ENCODE assay signal across 35 cellular contexts in the genomic region with DNA sequence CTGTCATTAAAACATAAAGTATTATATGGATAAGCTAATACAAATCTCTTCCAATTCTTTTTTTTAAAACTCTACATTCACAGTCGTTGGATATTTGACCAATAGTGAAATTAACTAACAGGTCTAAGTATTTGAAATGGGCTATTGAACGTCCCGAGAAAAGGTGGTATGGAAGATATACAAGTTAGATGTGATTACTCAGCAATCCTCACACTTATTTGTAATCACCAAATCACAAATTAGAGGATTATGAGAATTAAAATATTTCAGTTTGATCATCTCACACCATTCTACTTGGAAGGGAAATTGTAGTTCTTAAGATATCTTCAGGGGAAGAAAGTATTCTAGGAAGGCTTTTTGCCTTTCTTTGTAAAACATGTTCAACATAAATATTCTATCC.
"Had no signal": no experiment of that assay in that cellular context is flagged by ENCODE, and none has a peak within 500 bp of the region (broad histone marks: within the 10 kb centered on the region; RNA-seq: fewer than 3 reads in every experiment).

No MANE protein-coding gene starts in this region.

- DNase-seq: MG63, MM.1S, MV-4-11, NCI-H1048, NCI-H1092, NCI-H1092 treated with DMSO at 0.1 percent for 48 hours, NCI-H1105, NCI-H1105 treated with DMSO at 0.1 percent for 48 hours, NCI-H1417, NCI-H1417 treated with DMSO at 0.1 percent for 48 hours, NCI-H1436, NCI-H1436 treated with DMSO at 0.1 percent for 48 hours, NCI-H146, NCI-H1694, NCI-H1694 treated with DMSO at 0.1 percent for 48 hours, NCI-H187, NCI-H187 treated with DMSO at 0.1 percent for 48 hours, NCI-H1930, NCI-H2029, NCI-H2029 treated with DMSO at 0.1 percent for 48 hours, NCI-H2081, NCI-H2081 treated with DMSO at 0.1 percent for 48 hours, NCI-H2107, NCI-H2171, NCI-H2171 treated with DMSO at 0.1 percent for 48 hours, NCI-H2227 treated with DMSO at 0.1 percent for 48 hours, NCI-H226, NCI-H345, NCI-H446, NCI-H446 treated with DMSO at 0.1 percent for 48 hours, NCI-H510A, NCI-H510A treated with DMSO at 0.1 percent for 48 hours, NCI-H524, NCI-H524 treated with DMSO at 0.1 percent for 48 hours, NCI-H526 had no signal

- H3K9me3 ChIP-seq: MG63 had no signal

- H3K4me3 ChIP-seq: MG63 had no signal

- H3K27me3 ChIP-seq: MG63 had no signal

- H3K36me3 ChIP-seq: MG63 had no signal
